Comparison of ENCODE assay signal across 8 cellular contexts in genomic region chr16:22321340-22322001, GRCh38. TPM values are rescaled to one million over a fixed set of nuclear protein-coding genes. Genes with fewer than 3 reads are reported as not detected.
DNase-seq lines count a peak whose midpoint lies in the region; ATAC-seq and TF ChIP-seq lines count a peak whose summit lies in the region.

No MANE protein-coding gene starts in this region.

- H3K27ac ChIP-seq in osteoblast (ENCODE audit: low read depth, low read length): peak overlapping the region; percentile 35
- H3K27ac ChIP-seq in transverse colon: no peak overlapping the region

- H3K9me3 ChIP-seq in osteoblast (ENCODE audit: low read depth, low read length) (no peaks in the 10 kb centered on the region), transverse colon (no peaks in the 10 kb centered on the region)

- no peak overlapping the region for H3K27ac Mint-ChIP-seq in activated T-helper 2 cell treated with anti-CD3 and anti-CD28 coated beads, Interferon-gamma antibody, Interleukin-2, Interleukin-4, amounts not matched to agents 10 μg/mL and 5 μg/mL and 100 μg/mL, durations not matched to agents 14 hours and 24 hours and 36 hours

- TF ChIP-seq CTCF in LNCAP (IDR thresholded peaks at IDR 0.05) (peak; percentile 94), foreskin fibroblast (IDR thresholded peaks at IDR 0.05; ENCODE audit: low read depth, low read length) (peak; percentile 84), osteoblast (IDR thresholded peaks at IDR 0.05; ENCODE audit: extremely low read depth, low read depth, low read length) (peak; percentile 90), transverse colon (IDR thresholded peaks at IDR 0.05) (peak; percentile 90 to 95 (median 92))

- TF ChIP-seq POLR2A in transverse colon (IDR thresholded peaks at IDR 0.05): no peak

- ATAC-seq in GM18858 (IDR thresholded peaks at IDR 0.05; ENCODE audit: unreplicated experiment): no peak

- DNase-seq in DMS79 (lab: John Stamatoyannopoulos, UW) (peak; percentile 3), RPMI8226 (peak; percentile 79), foreskin fibroblast (peak; percentile 58 to 88), osteoblast (ENCODE audit: insufficient read length, low spot score, missing footprints) (peak; percentile 96), transverse colon (peak; percentile 76)
- DNase-seq in activated T-helper 2 cell treated with anti-CD3 and anti-CD28 coated beads, Interferon-gamma antibody, Interleukin-2, Interleukin-4, amounts not matched to agents 10 μg/mL and 5 μg/mL and 100 μg/mL, durations not matched to agents 14 hours and 24 hours and 36 hours (ENCODE audit: low spot score): peak; percentile 62

- H4K20me1 ChIP-seq in osteoblast (ENCODE audit: insufficient read depth, low read length): peaks cover 17% of the 10 kb centered on the region

- no peaks in the 10 kb centered on the region for H3K27me3 Mint-ChIP-seq in activated T-helper 2 cell treated with anti-CD3 and anti-CD28 coated beads, Interferon-gamma antibody, Interleukin-2, Interleukin-4, amounts not matched to agents 10 μg/mL and 5 μg/mL and 100 μg/mL, durations not matched to agents 14 hours and 24 hours and 36 hours (ENCODE audit: low read depth)

- H3K4me1 ChIP-seq in osteoblast (ENCODE audit: insufficient read depth, low read length) (no peaks in the 10 kb centered on the region), transverse colon (peaks cover 0 to 3% (median 0%) of the 10 kb centered on the region in 4 donors)

- intact Hi-C loops in activated T-helper 2 cell treated with anti-CD3 and anti-CD28 coated beads, Interferon-gamma antibody, Interleukin-2, Interleukin-4, amounts not matched to agents 10 μg/mL and 5 μg/mL and 100 μg/mL, durations not matched to agents 14 hours and 24 hours and 36 hours (cut with micrococcal nuclease): no loop called here
- intact Hi-C loops in transverse colon (cut with DNase I; ENCODE audit: low total_unique reads): no loop called here

- H3K4me3 Mint-ChIP-seq in activated T-helper 2 cell treated with anti-CD3 and anti-CD28 coated beads, Interferon-gamma antibody, Interleukin-2, Interleukin-4, amounts not matched to agents 10 μg/mL and 5 μg/mL and 100 μg/mL, durations not matched to agents 14 hours and 24 hours and 36 hours (ENCODE audit: low read depth): no peak overlapping the region

- 30 to 49% methylated on average over 2 to 16 of the region's 16 CpGs for WGBS in transverse colon (ENCODE audit: low coverage in 1 of 2), 2 donors

- in situ Hi-C loops in transverse colon (cut with MboI; ENCODE audit: low pct_ligation_motif_present in 1 of 4, low pct_unique_long_range_greater_than_20kb in 1 of 4, low sequenced_read_pairs in 3 of 4): loop anchor here in 3 of 4 donors (10.0 to 25.0 kb wide), 3 partner anchors 91 to 1134 kb away; no protein-coding TSS in a partner anchor

- H3K79me2 ChIP-seq in osteoblast (ENCODE audit: insufficient read depth, low read length): peaks cover 8% of the 10 kb centered on the region

- peaks cover 56% of the 10 kb centered on the region for H3K36me3 Mint-ChIP-seq in activated T-helper 2 cell treated with anti-CD3 and anti-CD28 coated beads, Interferon-gamma antibody, Interleukin-2, Interleukin-4, amounts not matched to agents 10 μg/mL and 5 μg/mL and 100 μg/mL, durations not matched to agents 14 hours and 24 hours and 36 hours (ENCODE audit: low read depth)

- no peaks in the 10 kb centered on the region for H3K9me3 Mint-ChIP-seq in activated T-helper 2 cell treated with anti-CD3 and anti-CD28 coated beads, Interferon-gamma antibody, Interleukin-2, Interleukin-4, amounts not matched to agents 10 μg/mL and 5 μg/mL and 100 μg/mL, durations not matched to agents 14 hours and 24 hours and 36 hours

- H3K4me2 ChIP-seq in osteoblast (ENCODE audit: insufficient read depth, low read length): no peak overlapping the region

- no peak overlapping the region for H3K4me3 ChIP-seq in foreskin fibroblast (ENCODE audit: low read depth in 1 of 2, low read length in 2 of 2)
- no peak overlapping the region for H3K4me3 ChIP-seq in osteoblast (ENCODE audit: insufficient read depth, low read length)
- no peak overlapping the region for H3K4me3 ChIP-seq in transverse colon

- TF ChIP-seq EP300 in transverse colon (IDR thresholded peaks at IDR 0.05; ENCODE audit: low read depth): no peak

- H2AFZ ChIP-seq in osteoblast (ENCODE audit: low read length): no peak overlapping the region

- H3K36me3 ChIP-seq in osteoblast (ENCODE audit: insufficient read depth, low read length): peaks cover 54% of the 10 kb centered on the region
- H3K36me3 ChIP-seq in transverse colon: peaks cover 0 to 38% (median 13%) of the 10 kb centered on the region in 4 donors

- H3K27me3 ChIP-seq in osteoblast (ENCODE audit: insufficient read depth, low read length): no peaks in the 10 kb centered on the region
- no peaks in the 10 kb centered on the region for H3K27me3 ChIP-seq in transverse colon

- peaks cover 6% of the 10 kb centered on the region for H3K4me1 Mint-ChIP-seq in activated T-helper 2 cell treated with anti-CD3 and anti-CD28 coated beads, Interferon-gamma antibody, Interleukin-2, Interleukin-4, amounts not matched to agents 10 μg/mL and 5 μg/mL and 100 μg/mL, durations not matched to agents 14 hours and 24 hours and 36 hours (ENCODE audit: low read depth)

RNA-seq across cellular contexts. Expression of gene POLR3E, which starts 24.3 kb away (rescaled TPM):
- total RNA-seq in activated T-helper 2 cell treated with anti-CD3 and anti-CD28 coated beads, Interferon-gamma antibody, Interleukin-2, Interleukin-4, amounts not matched to agents 10 μg/mL and 5 μg/mL and 100 μg/mL, durations not matched to agents 14 hours and 24 hours and 36 hours: 100 and 106 TPM in 2 replicates
- total RNA-seq in osteoblast (19.2 and 19.4 TPM in 2 replicates), transverse colon (100 to 1,000 TPM in 1 of 4 donors, 10 to 100 TPM in 3; 23.2 to 107 (median 46.0) TPM)

RNA-seq across cellular contexts. Expression of gene CDR2, which starts 52.9 kb away (rescaled TPM):
- 42.9 and 46.8 TPM in 2 replicates for total RNA-seq in activated T-helper 2 cell treated with anti-CD3 and anti-CD28 coated beads, Interferon-gamma antibody, Interleukin-2, Interleukin-4, amounts not matched to agents 10 μg/mL and 5 μg/mL and 100 μg/mL, durations not matched to agents 14 hours and 24 hours and 36 hours
- total RNA-seq in osteoblast: 49.5 and 52.5 TPM in 2 replicates
- total RNA-seq in transverse colon: 100 to 1,000 TPM in 1 of 4 donors, 10 to 100 TPM in 3; 21.7 to 317 (median 24.1) TPM

Comparison
In these comparisons a context has a peak if more than half of its experiments do, and no peak if none do; other contexts are left out.
1. DNase-seq: peak in every context shown above with its lines; median percentile 96 in osteoblast; 79 in RPMI8226; 76 in transverse colon; 73 in foreskin fibroblast; 62 in activated T-helper 2 cell treated with anti-CD3 and anti-CD28 coated beads, Interferon-gamma antibody, Interleukin-2, Interleukin-4, amounts not matched to agents 10 μg/mL and 5 μg/mL and 100 μg/mL, durations not matched to agents 14 hours and 24 hours and 36 hours; 3 in DMS79.